ENCODE assay signal across 9 cellular contexts in the genomic region with DNA sequence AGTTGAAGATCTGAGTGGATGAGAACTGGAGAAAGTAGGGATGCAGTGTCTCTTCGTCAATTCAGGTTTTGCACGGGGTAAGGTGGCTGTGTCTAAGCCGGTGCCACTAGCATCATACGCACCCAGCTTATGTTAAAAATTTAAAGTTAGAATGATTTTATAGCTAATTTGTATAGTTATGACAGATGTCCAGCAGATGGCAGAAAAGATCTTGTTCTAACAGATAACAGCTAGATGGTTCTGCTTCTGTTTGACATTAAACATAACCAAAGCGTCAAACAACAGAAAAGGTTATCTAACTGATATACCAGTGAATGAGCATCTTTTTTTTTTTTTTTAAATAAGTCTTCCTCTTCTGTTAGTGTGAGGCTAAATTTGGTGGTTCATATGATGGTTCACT. TPM values are rescaled to one million over a fixed set of nuclear protein-coding genes. Genes with fewer than 3 reads are reported as not detected.
DNase-seq lines count a peak whose midpoint lies in the region; ATAC-seq and TF ChIP-seq lines count a peak whose summit lies in the region.
"Had no signal": no experiment of that assay in that cellular context is flagged by ENCODE, and none has a peak within 500 bp of the region (broad histone marks: within the 10 kb centered on the region; RNA-seq: fewer than 3 reads in every experiment).

No MANE protein-coding gene starts in this region.

- peaks cover 0 to 4% (median 0%) of the 10 kb centered on the region in 4 donors for H3K4me1 Mint-ChIP-seq in CD4-positive, CD25-positive, alpha-beta regulatory T cell
- H3K4me1 Mint-ChIP-seq in T-helper 17 cell, result peaks cover 7% of the 10 kb centered on the region

- RAD21 ChIA-PET in HCT116 (lab: Charles Lee; ENCODE audit: low non-redundant PET in 1 of 2, low total read pairs in 2 of 2, uncharacterized antibody in 2 of 2, unreplicated experiment in 2 of 2), result interaction anchor here (0.7 to 2.7 kb wide), 7 partner anchors 56 to 188 kb away, joined by 3 to 25 read pairs (median 5); no protein-coding TSS in a partner anchor

- POLR2A ChIA-PET in HCT116 (lab: Charles Lee), result interaction anchor here (1.0 to 1.9 kb wide), 4 partner anchors 56 to 188 kb away, joined by 4 to 6 read pairs (median 4); no protein-coding TSS in a partner anchor

- no peak overlapping the region for H3K4me2 ChIP-seq in HCT116 (ENCODE audit: low read length)

- no peak overlapping the region for H2AFZ ChIP-seq in HCT116 (ENCODE audit: low read depth, low read length, poor library complexity, severe bottlenecking)

- H3K27me3 ChIP-seq in CD4-positive, CD25-positive, alpha-beta regulatory T cell (ENCODE audit: control insufficient read depth, insufficient read depth, low read length), result no peaks in the 10 kb centered on the region
- H3K27me3 ChIP-seq in HCT116 (ENCODE audit: insufficient read depth, low read length), result no peaks in the 10 kb centered on the region
- no peaks in the 10 kb centered on the region for H3K27me3 ChIP-seq in lower lobe of right lung (ENCODE audit: low read depth)

- no TSS peak for BruUV-seq in HCT116 (replicated peaks; lab: Mats Ljungman, UMichigan)

- TF ChIP-seq RAD21 in HCT116 (IDR thresholded peaks at IDR 0.05; ENCODE audit: low read depth), result peak; percentile 49

- no peaks in the 10 kb centered on the region for H3K9me3 Mint-ChIP-seq in CD4-positive, CD25-positive, alpha-beta regulatory T cell

- ATAC-seq in CD4-positive, CD25-positive, alpha-beta regulatory T cell (ENCODE audit: low read depth in 2 of 2), result no peak
- ATAC-seq in HCT116 (peak; percentile 48; the same call in 1 of the 2 replicates), lower lobe of right lung (peak; percentile 54 to 59), T-helper 17 cell (no peak), GM18873 (IDR thresholded peaks at IDR 0.05; ENCODE audit: low FRiP score, unreplicated experiment) (no peak), HG02938 (IDR thresholded peaks at IDR 0.05; ENCODE audit: unreplicated experiment) (no peak)

- no peaks in the 10 kb centered on the region for H3K79me2 ChIP-seq in HCT116 (ENCODE audit: insufficient read depth, low read length)

- H3K9me3 ChIP-seq in CD4-positive, CD25-positive, alpha-beta regulatory T cell (ENCODE audit: control insufficient read depth in 2 of 2, low read length in 2 of 2), result no peaks in the 10 kb centered on the region
- H3K9me3 ChIP-seq in HCT116 (ENCODE audit: control insufficient read depth in 1 of 2, insufficient read depth in 1 of 2, low read depth in 1 of 2, low read length in 2 of 2) (no peaks in the 10 kb centered on the region), lower lobe of right lung (no peaks in the 10 kb centered on the region), T-helper 17 cell (ENCODE audit: control insufficient read depth, low read length, poor library complexity, severe bottlenecking) (no peaks in the 10 kb centered on the region)

- H3K36me3 ChIP-seq in CD4-positive, CD25-positive, alpha-beta regulatory T cell (ENCODE audit: control insufficient read depth, insufficient read depth, low read length), result no peaks in the 10 kb centered on the region
- H3K36me3 ChIP-seq in HCT116 (ENCODE audit: control insufficient read depth in 1 of 2, insufficient read depth in 2 of 2, low read length in 2 of 2) (no peaks in the 10 kb centered on the region), lower lobe of right lung (no peaks in the 10 kb centered on the region)

- no peaks in the 10 kb centered on the region for H3K9me2 ChIP-seq in HCT116 (ENCODE audit: insufficient read depth)

- H3K36me3 Mint-ChIP-seq in CD4-positive, CD25-positive, alpha-beta regulatory T cell, result no peaks in the 10 kb centered on the region
- H3K36me3 Mint-ChIP-seq in T-helper 17 cell (ENCODE audit: low read depth), result no peaks in the 10 kb centered on the region

- TF ChIP-seq CTCF in HCT116 (IDR thresholded peaks at IDR 0.05 in 2 of 3, conservative IDR thresholded peaks at IDR 0.05 in 1 of 3; ENCODE audit: borderline replicate concordance in 1 of 3, insufficient read depth in 1 of 3, low read depth in 2 of 3, low read length in 2 of 3), result peak; percentile 37 to 45 (median 38); a peak in 5 of 6 replicates
- TF ChIP-seq CTCF in cardiac fibroblast (IDR thresholded peaks at IDR 0.05; ENCODE audit: low read depth, low read length), result peak; percentile 27
- peak; percentile 37 for TF ChIP-seq CTCF in lower lobe of right lung (IDR thresholded peaks at IDR 0.05)

- H3K9ac ChIP-seq in HCT116 (ENCODE audit: low read length), result no peak overlapping the region

- intact Hi-C loops in HCT116 (cut with micrococcal nuclease), result loop anchor here (1.0 to 5.0 kb wide), 4 partner anchors 59 to 187 kb away; a partner anchor contains a TSS
- intact Hi-C loops in lower lobe of right lung (cut with DNase I), result loop anchor here (10.0 kb wide), 1 partner anchor 81 kb away; no protein-coding TSS in a partner anchor

- H3K4me3 ChIP-seq in CD4-positive, CD25-positive, alpha-beta regulatory T cell (ENCODE audit: low read depth, low read length), result no peak overlapping the region
- H3K4me3 ChIP-seq in HCT116 (replicated peaks in 1 of 2; ENCODE audit: low read depth in 1 of 2, low read length in 2 of 2) (no peak overlapping the region), cardiac fibroblast (replicated peaks in 1 of 2; ENCODE audit: low read depth in 2 of 2, low read length in 2 of 2) (no peak overlapping the region), lower lobe of right lung (no peak overlapping the region)

- no peak overlapping the region for H3K4me3 Mint-ChIP-seq in CD4-positive, CD25-positive, alpha-beta regulatory T cell
- H3K4me3 Mint-ChIP-seq in T-helper 17 cell, result no peak overlapping the region

- no peak overlapping the region for H3K27ac Mint-ChIP-seq in CD4-positive, CD25-positive, alpha-beta regulatory T cell
- no peak overlapping the region for H3K27ac Mint-ChIP-seq in T-helper 17 cell

- peaks cover 4% of the 10 kb centered on the region for H3K27me3 Mint-ChIP-seq in CD4-positive, CD25-positive, alpha-beta regulatory T cell
- H3K27me3 Mint-ChIP-seq in T-helper 17 cell, result no peaks in the 10 kb centered on the region

- no peak overlapping the region for H3K27ac ChIP-seq in CD4-positive, CD25-positive, alpha-beta regulatory T cell (ENCODE audit: insufficient read depth, low read length, poor library complexity, severe bottlenecking)
- no peak overlapping the region for H3K27ac ChIP-seq in HCT116 (ENCODE audit: low read depth, low read length)
- H3K27ac ChIP-seq in lower lobe of right lung, result no peak overlapping the region

- CTCF ChIA-PET in HCT116 (lab: Charles Lee), result interaction anchor here (0.5 to 5.1 kb wide), 28 partner anchors 8 to 187 kb away, joined by 3 to 229 read pairs (median 6); a partner anchor contains a TSS

- no peaks in the 10 kb centered on the region for H3K4me1 ChIP-seq in CD4-positive, CD25-positive, alpha-beta regulatory T cell (ENCODE audit: control insufficient read depth, insufficient read depth, low read length, poor library complexity, severe bottlenecking)
- peaks cover 0 to 3% of the 10 kb centered on the region in 2 experiments; a peak in 1 of 4 replicates for H3K4me1 ChIP-seq in HCT116 (ENCODE audit: control insufficient read depth in 1 of 2, insufficient read depth in 2 of 2, low read length in 2 of 2)
- no peaks in the 10 kb centered on the region for H3K4me1 ChIP-seq in lower lobe of right lung

- peak in 2 of 3 donors; percentile 37 to 67 for DNase-seq in CD4-positive, CD25-positive, alpha-beta regulatory T cell
- DNase-seq in HCT116 (ENCODE audit: low read depth, low spot score) (peak; percentile 41), NCI-H526 treated with DMSO at 0.1 percent for 48 hours (lab: John Stamatoyannopoulos, UW) (peak; percentile 68), cardiac fibroblast (ENCODE audit: low read depth in 2 of 2) (peak; percentile 76 to 78), lower lobe of right lung (no peak), T-helper 17 cell (no peak)

- H4K20me1 ChIP-seq in HCT116 (ENCODE audit: insufficient read depth), result no peaks in the 10 kb centered on the region

- no peak for TF ChIP-seq POLR2A in HCT116 (IDR thresholded peaks at IDR 0.05; ENCODE audit: borderline replicate concordance, extremely low read depth, insufficient read depth, insufficient read length)

TF ChIP-seq in HCT116, 20 proteins besides CTCF, POLR2A, EP300 and RAD21:
- TF ChIP-seq ZNF274 (IDR thresholded peaks at IDR 0.05; ENCODE audit: low read depth, low read length) (no peak), EZH2 (IDR thresholded peaks at IDR 0.05) (no peak), EZH2phosphoT487 (IDR thresholded peaks at IDR 0.05; ENCODE audit: borderline replicate concordance) (no peak)

RNA-seq across cellular contexts. Expression of a gene that starts 18.8 kb away (rescaled TPM):
- total RNA-seq in CD4-positive, CD25-positive, alpha-beta regulatory T cell, result not detected
- polyA plus RNA-seq in CD4-positive, CD25-positive, alpha-beta regulatory T cell, result 1 to 10 TPM in 2 of 4 donors, under 1 TPM in 2; 0.46 to 1.9 (median 1.1) TPM
- not detected for total RNA-seq in HCT116 (2021; ENCODE audit: unreplicated experiment)
- not detected in 2 replicates for polyA plus RNA-seq in HCT116 (2012)
- total RNA-seq in lower lobe of right lung, result 1.3 TPM
- not detected for total RNA-seq in T-helper 17 cell

RNA-seq across cellular contexts. Expression of a gene that starts 51.7 kb away (rescaled TPM):
- total RNA-seq in CD4-positive, CD25-positive, alpha-beta regulatory T cell, result not detected
- not detected for polyA plus RNA-seq in CD4-positive, CD25-positive, alpha-beta regulatory T cell
- total RNA-seq in HCT116 (2021; ENCODE audit: unreplicated experiment), result not detected
- polyA plus RNA-seq in HCT116 (2012), result not detected in 2 replicates
- total RNA-seq in lower lobe of right lung, result not detected
- not detected for total RNA-seq in T-helper 17 cell
- total RNA-seq: subcutaneous adipose tissue had no signal

RNA-seq across cellular contexts. Expression of a gene that starts 56.2 kb away (rescaled TPM):
- total RNA-seq in CD4-positive, CD25-positive, alpha-beta regulatory T cell, result not detected
- polyA plus RNA-seq in CD4-positive, CD25-positive, alpha-beta regulatory T cell, result not detected
- total RNA-seq in HCT116 (2021; ENCODE audit: unreplicated experiment) (not detected), lower lobe of right lung (not detected), T-helper 17 cell (not detected)
- polyA plus RNA-seq in HCT116 (2012), result not detected in 2 replicates
- total RNA-seq: subcutaneous adipose tissue had no signal

Comparison
In these comparisons a context has a peak if more than half of its experiments do, and no peak if none do; other contexts are left out.
1. ATAC-seq: peak in HCT116 (single experiment) and lower lobe of right lung (2 of 2); none in CD4-positive, CD25-positive, alpha-beta regulatory T cell (0 of 2), T-helper 17 cell (single experiment), GM18873 (single experiment) and HG02938 (single experiment).
2. DNase-seq: peak in CD4-positive, CD25-positive, alpha-beta regulatory T cell (2 of 3), HCT116 (single experiment), NCI-H526 treated with DMSO at 0.1 percent for 48 hours (single experiment) and cardiac fibroblast (2 of 2); none in lower lobe of right lung (single experiment) and T-helper 17 cell (0 of 3).
3. Peak in every context shown above with its lines, with median percentiles within 50 percentile points of each other: CTCF ChIP-seq.